In the genomic region with DNA sequence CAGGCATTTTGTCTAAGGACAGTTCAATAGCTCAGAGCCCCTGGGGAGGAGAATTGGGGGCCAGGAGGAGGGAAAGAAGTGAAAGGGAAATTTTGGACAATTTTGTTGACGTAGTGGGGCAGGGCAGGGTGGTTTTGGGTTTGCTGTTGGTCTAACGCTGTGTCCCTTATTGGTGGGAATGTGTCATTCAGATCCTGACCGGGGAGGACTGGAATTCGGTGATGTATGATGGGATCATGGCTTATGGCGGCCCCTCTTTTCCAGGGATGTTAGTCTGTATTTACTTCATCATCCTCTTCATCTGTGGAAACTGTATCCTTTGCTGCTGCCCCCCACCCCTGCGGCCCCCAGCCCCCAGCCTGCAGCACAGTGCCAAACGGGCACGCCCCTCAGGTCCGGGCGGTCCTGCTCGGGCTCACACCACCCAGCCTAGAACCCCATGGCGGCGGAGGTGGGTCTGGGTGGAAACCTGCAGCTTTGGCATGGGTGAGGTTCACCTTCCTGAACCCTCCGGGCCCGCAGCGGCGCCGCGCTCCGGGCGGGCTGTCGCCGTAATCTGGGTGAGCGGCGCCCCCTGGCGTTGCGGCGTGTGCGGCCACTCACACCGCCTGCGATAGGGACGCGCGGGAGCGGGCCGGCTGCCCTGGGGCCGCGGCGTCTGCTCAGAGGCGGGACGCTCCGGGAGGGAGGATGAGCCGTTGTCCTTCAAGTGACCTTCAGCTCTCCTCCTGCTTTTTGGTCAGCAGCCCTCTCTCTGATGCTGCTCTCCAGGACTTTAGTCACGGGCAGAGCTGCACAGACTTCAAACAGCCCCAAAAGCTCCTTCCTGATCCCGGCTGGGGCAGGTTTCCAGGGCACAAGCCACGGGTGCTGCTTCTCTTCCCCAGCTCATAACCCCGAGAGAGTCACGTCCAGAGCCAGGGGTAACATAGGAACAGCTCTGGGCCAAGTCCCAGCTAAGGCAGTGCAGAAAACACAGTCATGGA, we compare ENCODE assay signal across 1 cellular context.
TF ChIP-seq lines count a peak whose summit lies in the region.

No MANE protein-coding gene starts in this region.

TF ChIP-seq in HepG2, 621 proteins besides CTCF, POLR2A, EP300 and RAD21 (continued from another document and continues in another):
- TF ChIP-seq XRCC5 (optimal IDR thresholded peaks at IDR 0.05; ENCODE audit: low read length) (no peak), ZNF350 (CRISPR knock-in tag; IDR thresholded peaks at IDR 0.05; ENCODE audit: borderline replicate concordance, low read depth) (no peak), SNAI1 (CRISPR knock-in tag; IDR thresholded peaks at IDR 0.05; ENCODE audit: borderline replicate concordance) (no peak), GABPB1 (CRISPR knock-in tag; IDR thresholded peaks at IDR 0.05) (peak; percentile 32; the same call in 1 of the 2 replicates), KDM2A (CRISPR knock-in tag; IDR thresholded peaks at IDR 0.05; ENCODE audit: borderline replicate concordance, low read depth) (peak; percentile 67), POGK (CRISPR knock-in tag; conservative IDR thresholded peaks at IDR 0.05) (no peak), TOE1 (CRISPR knock-in tag; IDR thresholded peaks at IDR 0.05) (no peak), ZNF75D (CRISPR knock-in tag; IDR thresholded peaks at IDR 0.05; ENCODE audit: borderline replicate concordance) (no peak), ZNF878 (CRISPR knock-in tag; IDR thresholded peaks at IDR 0.05) (no peak), ZNF788 (CRISPR knock-in tag; IDR thresholded peaks at IDR 0.05; ENCODE audit: borderline replicate concordance) (0 out of 2 replicates have a peak, but pooled peaks have one; percentile 21), NKX3-1 (CRISPR knock-in tag; IDR thresholded peaks at IDR 0.05) (no peak), REPIN1 (CRISPR knock-in tag; IDR thresholded peaks at IDR 0.05; ENCODE audit: borderline replicate concordance, low read depth) (no peak), MLLT10 (CRISPR knock-in tag; IDR thresholded peaks at IDR 0.05) (no peak), CBX1 (IDR thresholded peaks at IDR 0.05; ENCODE audit: low read depth) (no peak), ZNF33A (CRISPR knock-in tag; IDR thresholded peaks at IDR 0.05; ENCODE audit: borderline replicate concordance) (no peak), NFKB2 (CRISPR knock-in tag; IDR thresholded peaks at IDR 0.05; ENCODE audit: borderline replicate concordance) (no peak), THRA (CRISPR knock-in tag; IDR thresholded peaks at IDR 0.05; ENCODE audit: borderline replicate concordance) (no peak), SIN3A (IDR thresholded peaks at IDR 0.05; ENCODE audit: borderline replicate concordance, low read depth, low read length) (no peak), NR1H2 (CRISPR knock-in tag; IDR thresholded peaks at IDR 0.05; ENCODE audit: borderline replicate concordance, low read depth) (no peak), STAG1 (CRISPR knock-in tag; IDR thresholded peaks at IDR 0.05) (peak; percentile 85), ZNF225 (CRISPR knock-in tag; IDR thresholded peaks at IDR 0.05) (no peak), CREB1 (IDR thresholded peaks at IDR 0.05) (no peak), CREB1 (CRISPR knock-in tag; IDR thresholded peaks at IDR 0.05) (no peak), PHF21A (CRISPR knock-in tag; IDR thresholded peaks at IDR 0.05) (no peak), MTF2 (CRISPR knock-in tag; IDR thresholded peaks at IDR 0.05; ENCODE audit: borderline replicate concordance) (peak; percentile 81; the same call in 1 of the 2 replicates), HIVEP1 (CRISPR knock-in tag; IDR thresholded peaks at IDR 0.05) (no peak), SP140L (CRISPR knock-in tag; IDR thresholded peaks at IDR 0.05; ENCODE audit: borderline replicate concordance) (no peak), ZNF407 (CRISPR knock-in tag; IDR thresholded peaks at IDR 0.05; ENCODE audit: not compliant biosample characterization) (no peak), RXRB (CRISPR knock-in tag; IDR thresholded peaks at IDR 0.05; ENCODE audit: borderline replicate concordance) (no peak), ZSCAN5A (CRISPR knock-in tag; IDR thresholded peaks at IDR 0.05; ENCODE audit: borderline replicate concordance) (no peak), ELF4 (CRISPR knock-in tag; IDR thresholded peaks at IDR 0.05; ENCODE audit: borderline replicate concordance) (no peak), CEBPB (IDR thresholded peaks at IDR 0.05; ENCODE audit: borderline replicate concordance, low read depth, low read length) (no peak)
- TF ChIP-seq, protein P1, sequence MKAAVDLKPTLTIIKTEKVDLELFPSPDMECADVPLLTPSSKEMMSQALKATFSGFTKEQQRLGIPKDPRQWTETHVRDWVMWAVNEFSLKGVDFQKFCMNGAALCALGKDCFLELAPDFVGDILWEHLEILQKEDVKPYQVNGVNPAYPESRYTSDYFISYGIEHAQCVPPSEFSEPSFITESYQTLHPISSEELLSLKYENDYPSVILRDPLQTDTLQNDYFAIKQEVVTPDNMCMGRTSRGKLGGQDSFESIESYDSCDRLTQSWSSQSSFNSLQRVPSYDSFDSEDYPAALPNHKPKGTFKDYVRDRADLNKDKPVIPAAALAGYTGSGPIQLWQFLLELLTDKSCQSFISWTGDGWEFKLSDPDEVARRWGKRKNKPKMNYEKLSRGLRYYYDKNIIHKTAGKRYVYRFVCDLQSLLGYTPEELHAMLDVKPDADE (CRISPR knock-in tag; IDR thresholded peaks at IDR 0.05), result no peak
- TF ChIP-seq, protein P2, sequence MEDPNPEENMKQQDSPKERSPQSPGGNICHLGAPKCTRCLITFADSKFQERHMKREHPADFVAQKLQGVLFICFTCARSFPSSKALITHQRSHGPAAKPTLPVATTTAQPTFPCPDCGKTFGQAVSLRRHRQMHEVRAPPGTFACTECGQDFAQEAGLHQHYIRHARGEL (CRISPR knock-in tag; IDR thresholded peaks at IDR 0.05), result no peak
- TF ChIP-seq, protein P3, sequence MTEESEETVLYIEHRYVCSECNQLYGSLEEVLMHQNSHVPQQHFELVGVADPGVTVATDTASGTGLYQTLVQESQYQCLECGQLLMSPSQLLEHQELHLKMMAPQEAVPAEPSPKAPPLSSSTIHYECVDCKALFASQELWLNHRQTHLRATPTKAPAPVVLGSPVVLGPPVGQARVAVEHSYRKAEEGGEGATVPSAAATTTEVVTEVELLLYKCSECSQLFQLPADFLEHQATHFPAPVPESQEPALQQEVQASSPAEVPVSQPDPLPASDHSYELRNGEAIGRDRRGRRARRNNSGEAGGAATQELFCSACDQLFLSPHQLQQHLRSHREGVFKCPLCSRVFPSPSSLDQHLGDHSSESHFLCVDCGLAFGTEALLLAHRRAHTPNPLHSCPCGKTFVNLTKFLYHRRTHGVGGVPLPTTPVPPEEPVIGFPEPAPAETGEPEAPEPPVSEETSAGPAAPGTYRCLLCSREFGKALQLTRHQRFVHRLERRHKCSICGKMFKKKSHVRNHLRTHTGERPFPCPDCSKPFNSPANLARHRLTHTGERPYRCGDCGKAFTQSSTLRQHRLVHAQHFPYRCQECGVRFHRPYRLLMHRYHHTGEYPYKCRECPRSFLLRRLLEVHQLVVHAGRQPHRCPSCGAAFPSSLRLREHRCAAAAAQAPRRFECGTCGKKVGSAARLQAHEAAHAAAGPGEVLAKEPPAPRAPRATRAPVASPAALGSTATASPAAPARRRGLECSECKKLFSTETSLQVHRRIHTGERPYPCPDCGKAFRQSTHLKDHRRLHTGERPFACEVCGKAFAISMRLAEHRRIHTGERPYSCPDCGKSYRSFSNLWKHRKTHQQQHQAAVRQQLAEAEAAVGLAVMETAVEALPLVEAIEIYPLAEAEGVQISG (CRISPR knock-in tag; IDR thresholded peaks at IDR 0.05), result peak; percentile 48
- TF ChIP-seq, protein P4, sequence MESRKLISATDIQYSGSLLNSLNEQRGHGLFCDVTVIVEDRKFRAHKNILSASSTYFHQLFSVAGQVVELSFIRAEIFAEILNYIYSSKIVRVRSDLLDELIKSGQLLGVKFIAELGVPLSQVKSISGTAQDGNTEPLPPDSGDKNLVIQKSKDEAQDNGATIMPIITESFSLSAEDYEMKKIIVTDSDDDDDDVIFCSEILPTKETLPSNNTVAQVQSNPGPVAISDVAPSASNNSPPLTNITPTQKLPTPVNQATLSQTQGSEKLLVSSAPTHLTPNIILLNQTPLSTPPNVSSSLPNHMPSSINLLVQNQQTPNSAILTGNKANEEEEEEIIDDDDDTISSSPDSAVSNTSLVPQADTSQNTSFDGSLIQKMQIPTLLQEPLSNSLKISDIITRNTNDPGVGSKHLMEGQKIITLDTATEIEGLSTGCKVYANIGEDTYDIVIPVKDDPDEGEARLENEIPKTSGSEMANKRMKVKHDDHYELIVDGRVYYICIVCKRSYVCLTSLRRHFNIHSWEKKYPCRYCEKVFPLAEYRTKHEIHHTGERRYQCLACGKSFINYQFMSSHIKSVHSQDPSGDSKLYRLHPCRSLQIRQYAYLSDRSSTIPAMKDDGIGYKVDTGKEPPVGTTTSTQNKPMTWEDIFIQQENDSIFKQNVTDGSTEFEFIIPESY (CRISPR knock-in tag; IDR thresholded peaks at IDR 0.05), result no peak
